27 cellular contexts compared by ENCODE assay signal in the genomic region with DNA sequence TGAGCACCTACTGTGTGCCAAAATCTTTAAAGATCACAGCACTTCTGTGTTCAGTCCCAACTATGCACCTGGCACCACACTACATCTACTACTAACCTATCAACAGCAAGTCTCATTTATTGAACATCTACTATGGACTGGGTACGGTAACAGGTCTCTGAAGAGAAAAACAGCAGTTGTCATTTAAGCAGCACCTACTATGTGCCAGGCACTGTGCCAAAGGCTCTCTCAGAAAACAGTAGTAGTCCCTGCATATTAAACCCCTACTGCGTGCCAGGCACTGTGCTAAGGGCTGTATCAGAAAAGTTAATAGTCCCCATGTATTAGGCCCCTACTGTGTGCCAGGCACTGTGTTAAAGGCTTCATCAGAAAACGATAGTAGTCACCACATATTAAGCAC.
"Had no signal": no experiment of that assay in that cellular context is flagged by ENCODE, and none has a peak within 500 bp of the region (broad histone marks: within the 10 kb centered on the region; RNA-seq: fewer than 3 reads in every experiment).

No MANE protein-coding gene starts in this region.

- H3K36me3 ChIP-seq: breast epithelium, colonic mucosa had no signal

- ATAC-seq: activated CD4-positive, alpha-beta T cell treated with anti-CD3 and anti-CD28 coated beads for 36 hours; activated CD8-positive, alpha-beta memory T cell treated with anti-CD3 and anti-CD28 coated beads, Interleukin-2, amount 10 ng/mL, durations not matched to agents 7 days and 5 days; activated CD8-positive, alpha-beta T cell treated with anti-CD3 and anti-CD28 coated beads, Interleukin-2, amount 10 ng/mL, durations not matched to agents 7 days and 5 days; activated naive CD4-positive, alpha-beta T cell treated with anti-CD3 and anti-CD28 coated beads, Interleukin-2, amount 50 U/mL, for 72 hours; esophagus mucosa had no signal

- DNase-seq: activated CD4-positive, alpha-beta memory T cell treated with anti-CD3 and anti-CD28 coated beads for 36 hours; activated CD4-positive, alpha-beta T cell treated with anti-CD3 and anti-CD28 coated beads for 36 hours; activated CD4-positive, alpha-beta T cell treated with anti-CD3 and anti-CD28 coated beads, Interleukin-2, amount 10 ng/mL, durations not matched to agents 24 days and 14 days; activated CD4-positive, CD25-positive, alpha-beta regulatory T cell; activated CD4-positive, CD25-positive, alpha-beta regulatory T cell treated with anti-CD3 and anti-CD28 coated beads, Interleukin-2, amount 50 U/mL, for 72 hours; activated CD8-positive, alpha-beta memory T cell treated with anti-CD3 and anti-CD28 coated beads, Interleukin-2, amount 10 ng/mL, durations not matched to agents 7 days and 5 days; activated CD8-positive, alpha-beta memory T cell treated with anti-CD3 and anti-CD28 coated beads, Interleukin-2, amount 50 U/mL, for 4 hours; activated CD8-positive, alpha-beta T cell treated with anti-CD3 and anti-CD28 coated beads, Interleukin-2, amount 10 ng/mL, durations not matched to agents 7 days and 5 days; activated effector memory CD4-positive, alpha-beta T cell treated with anti-CD3 and anti-CD28 coated beads, Interleukin-2, amount 50 U/mL, for 16 hours; activated naive CD4-positive, alpha-beta T cell treated with anti-CD3 and anti-CD28 coated beads, Interleukin-2, amount 10 ng/mL, durations not matched to agents 7 days and 5 days; activated naive CD8-positive, alpha-beta T cell treated with anti-CD3 and anti-CD28 coated beads, Interleukin-2, amount 10 ng/mL, durations not matched to agents 7 days and 5 days; activated T-cell treated with anti-CD3 and anti-CD28 coated beads, Interleukin-2, amount 50 U/mL, for 1 hour; activated T-cell treated with anti-CD3 and anti-CD28 coated beads, Interleukin-2, amount 50 U/mL, for 48 hours; central memory CD4-positive, alpha-beta T cell; cerebellar nuclear complex; colonic mucosa; effector memory CD4-positive, alpha-beta T cell; endodermal cell; head of caudate nucleus; T-helper 2 cell had no signal

- H3K4me1 ChIP-seq: ascending aorta, breast epithelium, colonic mucosa had no signal

- H3K9me3 ChIP-seq: ascending aorta, breast epithelium, colonic mucosa had no signal

- H3K27me3 ChIP-seq: ascending aorta, breast epithelium, cardiac muscle cell, colonic mucosa, dorsolateral prefrontal cortex had no signal

- H3K4me3 ChIP-seq: ascending aorta, breast epithelium, cardiac muscle cell, colonic mucosa, dorsolateral prefrontal cortex had no signal

- H3K27ac ChIP-seq: ascending aorta, breast epithelium, cardiac muscle cell, colonic mucosa, dorsolateral prefrontal cortex had no signal

- FAIRE-seq: frontal cortex had no signal
